In the genomic region with DNA sequence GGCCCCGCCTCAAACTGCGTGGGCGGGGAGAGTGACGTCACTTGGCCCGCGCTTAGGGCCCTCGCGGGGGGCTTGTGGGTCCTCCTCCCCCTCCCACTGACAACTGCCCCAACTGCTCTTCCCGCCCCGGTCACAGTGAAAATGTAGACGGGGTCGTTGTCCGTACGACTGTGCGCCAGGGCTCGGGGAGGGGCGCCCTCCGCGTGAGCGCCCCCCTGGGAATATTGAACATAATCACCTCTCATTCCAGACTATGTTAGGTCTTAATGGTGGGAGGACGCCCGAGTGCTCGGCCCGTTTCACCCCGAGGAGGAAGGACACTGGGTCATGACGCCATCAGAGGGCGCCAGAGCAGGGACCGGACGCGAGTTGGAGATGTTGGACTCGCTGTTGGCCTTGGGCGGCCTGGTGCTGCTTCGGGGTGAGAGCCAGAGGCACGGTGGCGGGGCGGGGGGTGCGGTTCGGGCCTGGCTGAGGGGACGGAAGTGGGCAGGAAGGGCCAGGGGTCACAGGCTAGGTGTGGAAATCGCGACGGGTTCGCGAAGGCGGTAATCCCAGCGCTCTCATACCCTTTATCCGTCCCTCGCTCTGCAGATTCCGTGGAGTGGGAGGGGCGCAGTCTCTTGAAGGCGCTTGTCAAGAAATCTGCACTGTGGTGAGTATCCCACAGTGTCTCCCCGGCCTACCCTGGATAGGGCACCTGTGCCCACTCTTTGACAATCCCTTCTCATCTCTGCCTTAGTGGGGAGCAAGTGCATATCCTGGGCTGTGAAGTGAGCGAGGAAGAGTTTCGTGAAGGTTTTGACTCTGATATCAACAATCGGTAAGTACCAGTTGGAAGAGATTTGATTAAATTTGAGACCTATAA, we compare ENCODE assay signal across 1 cellular context.
TF ChIP-seq lines count a peak whose summit lies in the region.

A gene with protein sequence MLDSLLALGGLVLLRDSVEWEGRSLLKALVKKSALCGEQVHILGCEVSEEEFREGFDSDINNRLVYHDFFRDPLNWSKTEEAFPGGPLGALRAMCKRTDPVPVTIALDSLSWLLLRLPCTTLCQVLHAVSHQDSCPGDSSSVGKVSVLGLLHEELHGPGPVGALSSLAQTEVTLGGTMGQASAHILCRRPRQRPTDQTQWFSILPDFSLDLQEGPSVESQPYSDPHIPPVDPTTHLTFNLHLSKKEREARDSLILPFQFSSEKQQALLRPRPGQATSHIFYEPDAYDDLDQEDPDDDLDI (plus strand): TSS at position 40 of the 868 bp plus-strand sequence. CDS start 336 bp downstream, at position 376.

TF ChIP-seq in HepG2, 621 proteins besides CTCF, POLR2A, EP300 and RAD21 (continues in another document):
- TF ChIP-seq MZF1 (CRISPR knock-in tag; IDR thresholded peaks at IDR 0.05; ENCODE audit: borderline replicate concordance) (peak; percentile 63; the same call in 1 of the 2 replicates), ZNF615 (CRISPR knock-in tag; IDR thresholded peaks at IDR 0.05; ENCODE audit: borderline replicate concordance) (no peak), ZFY (CRISPR knock-in tag; IDR thresholded peaks at IDR 0.05) (peak; percentile 85), REPIN1 (CRISPR knock-in tag; IDR thresholded peaks at IDR 0.05; ENCODE audit: borderline replicate concordance, low read depth) (peak; percentile 68), ZNF775 (CRISPR knock-in tag; IDR thresholded peaks at IDR 0.05; ENCODE audit: borderline replicate concordance) (no peak), ZNF292 (CRISPR knock-in tag; IDR thresholded peaks at IDR 0.05; ENCODE audit: borderline replicate concordance, low read depth) (no peak; the same call in 1 of the 2 replicates), MAFG (CRISPR knock-in tag; IDR thresholded peaks at IDR 0.05) (no peak), ZNF260 (CRISPR knock-in tag; IDR thresholded peaks at IDR 0.05; ENCODE audit: borderline replicate concordance, low read depth) (no peak), ZNF549 (CRISPR knock-in tag; IDR thresholded peaks at IDR 0.05) (no peak), HCFC1 (IDR thresholded peaks at IDR 0.05; ENCODE audit: low read depth, low read length) (peak; percentile 61), MED1 (CRISPR knock-in tag; IDR thresholded peaks at IDR 0.05) (peak; percentile 76), PHF20 (CRISPR knock-in tag; IDR thresholded peaks at IDR 0.05) (peak; percentile 89), MTA3 (CRISPR knock-in tag; IDR thresholded peaks at IDR 0.05) (no peak), SRY (CRISPR knock-in tag; IDR thresholded peaks at IDR 0.05) (peak; percentile 67; the same call in 1 of the 2 replicates), NCOA1 (CRISPR knock-in tag; IDR thresholded peaks at IDR 0.05) (no peak), ZNF674 (CRISPR knock-in tag; IDR thresholded peaks at IDR 0.05; ENCODE audit: low read depth) (no peak), PLSCR1 (CRISPR knock-in tag; IDR thresholded peaks at IDR 0.05; ENCODE audit: borderline replicate concordance) (no peak), ZNF7 (CRISPR knock-in tag; IDR thresholded peaks at IDR 0.05) (no peak), STAT5B (CRISPR knock-in tag; IDR thresholded peaks at IDR 0.05) (no peak), ZSCAN22 (CRISPR knock-in tag; IDR thresholded peaks at IDR 0.05) (no peak), ZNF256 (CRISPR knock-in tag; conservative IDR thresholded peaks at IDR 0.05) (no peak), MTA1 (CRISPR knock-in tag; IDR thresholded peaks at IDR 0.05; ENCODE audit: borderline replicate concordance) (peak; percentile 88), ZNF598 (CRISPR knock-in tag; IDR thresholded peaks at IDR 0.05; ENCODE audit: borderline replicate concordance) (no peak), ZNF264 (CRISPR knock-in tag; IDR thresholded peaks at IDR 0.05) (no peak), ZC3H13 (CRISPR knock-in tag; IDR thresholded peaks at IDR 0.05) (no peak), TCF7 (IDR thresholded peaks at IDR 0.05; ENCODE audit: low read depth) (no peak), ZNF841 (CRISPR knock-in tag; IDR thresholded peaks at IDR 0.05; ENCODE audit: borderline replicate concordance) (no peak), ZNF670 (CRISPR knock-in tag; IDR thresholded peaks at IDR 0.05; ENCODE audit: borderline replicate concordance) (peak; percentile 71; the same call in 1 of the 2 replicates), THYN1 (CRISPR knock-in tag; IDR thresholded peaks at IDR 0.05; ENCODE audit: borderline replicate concordance, low read depth) (no peak), ZNF432 (CRISPR knock-in tag; IDR thresholded peaks at IDR 0.05; ENCODE audit: borderline replicate concordance) (no peak), AGO1 (IDR thresholded peaks at IDR 0.05; ENCODE audit: low read depth, low read length, poor library complexity, severe bottlenecking) (peak; percentile 42), ZBTB40 (IDR thresholded peaks at IDR 0.05) (no peak), ZBTB40 (CRISPR knock-in tag; IDR thresholded peaks at IDR 0.05) (peak; percentile 84), SATB2 (CRISPR knock-in tag; IDR thresholded peaks at IDR 0.05) (no peak), ZC3H4 (CRISPR knock-in tag; IDR thresholded peaks at IDR 0.05; ENCODE audit: borderline replicate concordance) (no peak), ZNF546 (CRISPR knock-in tag; conservative IDR thresholded peaks at IDR 0.05) (no peak; the same call in 1 of the 2 replicates), ZNF605 (CRISPR knock-in tag; IDR thresholded peaks at IDR 0.05) (peak; percentile 88)
- TF ChIP-seq, protein P1, sequence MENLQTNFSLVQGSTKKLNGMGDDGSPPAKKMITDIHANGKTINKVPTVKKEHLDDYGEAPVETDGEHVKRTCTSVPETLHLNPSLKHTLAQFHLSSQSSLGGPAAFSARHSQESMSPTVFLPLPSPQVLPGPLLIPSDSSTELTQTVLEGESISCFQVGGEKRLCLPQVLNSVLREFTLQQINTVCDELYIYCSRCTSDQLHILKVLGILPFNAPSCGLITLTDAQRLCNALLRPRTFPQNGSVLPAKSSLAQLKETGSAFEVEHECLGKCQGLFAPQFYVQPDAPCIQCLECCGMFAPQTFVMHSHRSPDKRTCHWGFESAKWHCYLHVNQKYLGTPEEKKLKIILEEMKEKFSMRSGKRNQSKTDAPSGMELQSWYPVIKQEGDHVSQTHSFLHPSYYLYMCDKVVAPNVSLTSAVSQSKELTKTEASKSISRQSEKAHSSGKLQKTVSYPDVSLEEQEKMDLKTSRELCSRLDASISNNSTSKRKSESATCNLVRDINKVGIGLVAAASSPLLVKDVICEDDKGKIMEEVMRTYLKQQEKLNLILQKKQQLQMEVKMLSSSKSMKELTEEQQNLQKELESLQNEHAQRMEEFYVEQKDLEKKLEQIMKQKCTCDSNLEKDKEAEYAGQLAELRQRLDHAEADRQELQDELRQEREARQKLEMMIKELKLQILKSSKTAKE (CRISPR knock-in tag; IDR thresholded peaks at IDR 0.05; ENCODE audit: borderline replicate concordance) = no peak
- TF ChIP-seq, protein P2, sequence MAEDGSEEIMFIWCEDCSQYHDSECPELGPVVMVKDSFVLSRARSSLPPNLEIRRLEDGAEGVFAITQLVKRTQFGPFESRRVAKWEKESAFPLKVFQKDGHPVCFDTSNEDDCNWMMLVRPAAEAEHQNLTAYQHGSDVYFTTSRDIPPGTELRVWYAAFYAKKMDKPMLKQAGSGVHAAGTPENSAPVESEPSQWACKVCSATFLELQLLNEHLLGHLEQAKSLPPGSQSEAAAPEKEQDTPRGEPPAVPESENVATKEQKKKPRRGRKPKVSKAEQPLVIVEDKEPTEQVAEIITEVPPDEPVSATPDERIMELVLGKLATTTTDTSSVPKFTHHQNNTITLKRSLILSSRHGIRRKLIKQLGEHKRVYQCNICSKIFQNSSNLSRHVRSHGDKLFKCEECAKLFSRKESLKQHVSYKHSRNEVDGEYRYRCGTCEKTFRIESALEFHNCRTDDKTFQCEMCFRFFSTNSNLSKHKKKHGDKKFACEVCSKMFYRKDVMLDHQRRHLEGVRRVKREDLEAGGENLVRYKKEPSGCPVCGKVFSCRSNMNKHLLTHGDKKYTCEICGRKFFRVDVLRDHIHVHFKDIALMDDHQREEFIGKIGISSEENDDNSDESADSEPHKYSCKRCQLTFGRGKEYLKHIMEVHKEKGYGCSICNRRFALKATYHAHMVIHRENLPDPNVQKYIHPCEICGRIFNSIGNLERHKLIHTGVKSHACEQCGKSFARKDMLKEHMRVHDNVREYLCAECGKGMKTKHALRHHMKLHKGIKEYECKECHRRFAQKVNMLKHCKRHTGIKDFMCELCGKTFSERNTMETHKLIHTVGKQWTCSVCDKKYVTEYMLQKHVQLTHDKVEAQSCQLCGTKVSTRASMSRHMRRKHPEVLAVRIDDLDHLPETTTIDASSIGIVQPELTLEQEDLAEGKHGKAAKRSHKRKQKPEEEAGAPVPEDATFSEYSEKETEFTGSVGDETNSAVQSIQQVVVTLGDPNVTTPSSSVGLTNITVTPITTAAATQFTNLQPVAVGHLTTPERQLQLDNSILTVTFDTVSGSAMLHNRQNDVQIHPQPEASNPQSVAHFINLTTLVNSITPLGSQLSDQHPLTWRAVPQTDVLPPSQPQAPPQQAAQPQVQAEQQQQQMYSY (CRISPR knock-in tag; IDR thresholded peaks at IDR 0.05) = 0 out of 2 replicates have a peak, but pooled peaks have one; percentile 5
- TF ChIP-seq, protein P3, sequence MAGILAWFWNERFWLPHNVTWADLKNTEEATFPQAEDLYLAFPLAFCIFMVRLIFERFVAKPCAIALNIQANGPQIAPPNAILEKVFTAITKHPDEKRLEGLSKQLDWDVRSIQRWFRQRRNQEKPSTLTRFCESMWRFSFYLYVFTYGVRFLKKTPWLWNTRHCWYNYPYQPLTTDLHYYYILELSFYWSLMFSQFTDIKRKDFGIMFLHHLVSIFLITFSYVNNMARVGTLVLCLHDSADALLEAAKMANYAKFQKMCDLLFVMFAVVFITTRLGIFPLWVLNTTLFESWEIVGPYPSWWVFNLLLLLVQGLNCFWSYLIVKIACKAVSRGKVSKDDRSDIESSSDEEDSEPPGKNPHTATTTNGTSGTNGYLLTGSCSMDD (CRISPR knock-in tag; IDR thresholded peaks at IDR 0.05) = no peak
